8 cellular contexts compared by ENCODE assay signal in genomic region chr12:92144631-92145480, GRCh38. TPM values are rescaled to one million over a fixed set of nuclear protein-coding genes. Genes with fewer than 3 reads are reported as not detected.
DNase-seq lines count a peak whose midpoint lies in the region; ATAC-seq, FAIRE-seq and TF ChIP-seq lines count a peak whose summit lies in the region.

No MANE protein-coding gene starts in this region.

- H3K9me3 ChIP-seq in suprapubic skin: no peaks in the 10 kb centered on the region

- H3K4me3 ChIP-seq in GM06990 (replicated peaks; ENCODE audit: low read depth, low read length) (peak overlapping the region; percentile 83), suprapubic skin (peak overlapping the region; percentile 83)

- FAIRE-seq in frontal cortex (lab: Jason Lieb, UNC): no peak

- ATAC-seq in HG03354 (IDR thresholded peaks at IDR 0.05; ENCODE audit: poor library complexity, severe bottlenecking, unreplicated experiment) (peak; percentile 0), HG03432 (IDR thresholded peaks at IDR 0.05; ENCODE audit: unreplicated experiment) (no peak)

- WGBS in suprapubic skin: 1% methylated on average over 35 of the region's 69 CpGs

- DNase-seq in GM06990 (ENCODE audit: extremely low read depth, insufficient read length): peak; percentile 65
- DNase-seq in activated T-helper 9 cell treated with anti-CD3 and anti-CD28 coated beads, Interleukin-2, amount 50 U/mL, for 16 hours (ENCODE audit: low read depth): peak; percentile 33
- DNase-seq in frontal cortex (ENCODE audit: low spot score in 2 of 2): peak; percentile 24 to 47
- peak in 48 of 56 donors; percentile 7 to 77 (median 56) for DNase-seq in nucleus accumbens (lab: John Stamatoyannopoulos, UW)
- peak; percentile 78 to 84 for DNase-seq in suprapubic skin (ENCODE audit: low spot score in 2 of 2)

- TF ChIP-seq CTCF in GM06990 (IDR thresholded peaks at IDR 0.05; ENCODE audit: insufficient read depth, low read length, poor library complexity, severe bottlenecking) (peak; percentile 5), suprapubic skin (IDR thresholded peaks at IDR 0.05) (peak in 1 of 2 donors; percentile 3)

- peak overlapping the region; percentile 93 for H3K27ac ChIP-seq in suprapubic skin

- TF ChIP-seq EP300 in suprapubic skin (IDR thresholded peaks at IDR 0.05): no peak

- no peaks in the 10 kb centered on the region for H3K27me3 ChIP-seq in GM06990 (replicated peaks; ENCODE audit: control insufficient read depth, insufficient read depth, low read length)
- H3K27me3 ChIP-seq in suprapubic skin: no peaks in the 10 kb centered on the region

- TF ChIP-seq POLR2A in suprapubic skin (IDR thresholded peaks at IDR 0.05): no peak

- H3K36me3 ChIP-seq in GM06990 (ENCODE audit: control insufficient read depth, insufficient read depth, low read length) (peaks cover 4% of the 10 kb centered on the region), suprapubic skin (peaks cover 19% of the 10 kb centered on the region)

- H3K4me1 ChIP-seq in suprapubic skin: peaks cover 21% of the 10 kb centered on the region

TF ChIP-seq in PFSK-1, 5 proteins besides CTCF, POLR2A, EP300 and RAD21:
- TF ChIP-seq FOXP2 (optimal IDR thresholded peaks at IDR 0.05; ENCODE audit: borderline replicate concordance, extremely low read depth, extremely low read length, insufficient read depth) (no peak), POLR2AphosphoS5 (IDR thresholded peaks at IDR 0.05; ENCODE audit: low read depth, low read length) (no peak), SIN3A (IDR thresholded peaks at IDR 0.05; ENCODE audit: borderline replicate concordance, insufficient read depth, low read length) (0 out of 2 replicates have a peak, but pooled peaks have one; percentile 78)

RNA-seq across cellular contexts. Expression of gene BTG1, which starts 0.8 kb away (rescaled TPM):
- polyA plus RNA-seq in PFSK-1 (2012; ENCODE audit: insufficient read length, low read depth): 72.9 TPM
- total RNA-seq in frontal cortex (15.5 TPM), suprapubic skin (100 to 1,000 TPM; 103 to 178 (median 156) TPM)
